ENCODE assay signal across 16 cellular contexts in the genomic region with DNA sequence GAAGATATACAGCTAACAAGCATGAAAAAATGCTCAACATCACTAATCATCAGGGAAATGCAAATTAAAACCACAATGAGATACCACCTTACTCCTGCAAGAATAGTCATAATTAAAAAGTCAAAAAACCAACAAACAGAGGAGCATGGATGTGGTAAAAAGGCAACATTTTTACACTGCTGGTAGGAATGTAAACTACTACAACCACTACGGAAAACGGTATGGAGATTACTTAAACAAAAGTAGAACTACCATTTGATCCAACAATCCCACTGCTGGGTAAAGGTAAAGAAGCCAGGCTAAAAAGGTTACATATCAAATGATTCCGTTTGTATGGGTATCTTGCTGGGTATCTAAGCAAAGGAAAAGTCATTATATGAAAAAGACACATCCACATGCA.
"Had no signal": no experiment of that assay in that cellular context is flagged by ENCODE, and none has a peak within 500 bp of the region (broad histone marks: within the 10 kb centered on the region; RNA-seq: fewer than 3 reads in every experiment).

No MANE protein-coding gene starts in this region.

- H3K27ac Mint-ChIP-seq: activated T-helper 17 cell treated with anti-CD3 and anti-CD28 coated beads, Interleukin-2, amount 50 U/mL, for 72 hours; stimulated activated memory B cell treated with anti-CD40 and anti-IgM and Interleukin-4, amounts not matched to agents 10 μg/mL and 1 μg/mL and 100 μg/mL, for 72 hours; T-helper 2 cell treated with Interferon-gamma antibody and Interleukin-4, amounts not matched to agents 5 μg/mL and 100 μg/mL, for 36 hours had no signal

- DNase-seq: activated CD4-positive, alpha-beta T cell treated with anti-CD3 and anti-CD28 coated beads, Interleukin-2, amount 50 U/mL, for 1 hour; activated CD4-positive, CD25-positive, alpha-beta regulatory T cell; activated naive CD4-positive, alpha-beta T cell treated with anti-CD3 and anti-CD28 coated beads, Interleukin-2, amount 10 ng/mL, durations not matched to agents 7 days and 5 days; adrenal gland; caudate nucleus; cortex of kidney; effector CD4-positive, alpha-beta T cell; foreskin melanocyte; head of caudate nucleus; naive B cell; stimulated activated CD4-positive, alpha-beta T cell treated with anti-CD3 and anti-CD28 coated beads, Interleukin-2, amount 100 ng/mL, for 48 hours; SW 1271; thyroid gland had no signal

- ATAC-seq: activated T-helper 17 cell treated with anti-CD3 and anti-CD28 coated beads, Interleukin-2, amount 50 U/mL, for 72 hours; stimulated activated memory B cell treated with anti-CD40 and anti-IgM and Interleukin-4, amounts not matched to agents 10 μg/mL and 1 μg/mL and 100 μg/mL, for 72 hours had no signal

- H3K4me3 Mint-ChIP-seq: activated naive CD4-positive, alpha-beta T cell treated with anti-CD3 and anti-CD28 coated beads, Interleukin-2, amount 10 ng/mL, durations not matched to agents 7 days and 5 days; activated T-helper 17 cell treated with anti-CD3 and anti-CD28 coated beads, Interleukin-2, amount 50 U/mL, for 72 hours; stimulated activated memory B cell treated with anti-CD40 and anti-IgM and Interleukin-4, amounts not matched to agents 10 μg/mL and 1 μg/mL and 100 μg/mL, for 72 hours; T-helper 2 cell treated with Interferon-gamma antibody and Interleukin-4, amounts not matched to agents 5 μg/mL and 100 μg/mL, for 36 hours had no signal

- H3K27me3 Mint-ChIP-seq: activated naive CD4-positive, alpha-beta T cell treated with anti-CD3 and anti-CD28 coated beads, Interleukin-2, amount 10 ng/mL, durations not matched to agents 7 days and 5 days; activated T-helper 17 cell treated with anti-CD3 and anti-CD28 coated beads, Interleukin-2, amount 50 U/mL, for 72 hours; naive B cell; stimulated activated memory B cell treated with anti-CD40 and anti-IgM and Interleukin-4, amounts not matched to agents 10 μg/mL and 1 μg/mL and 100 μg/mL, for 72 hours had no signal
